ENCODE assay signal across 15 cellular contexts in the genomic region with DNA sequence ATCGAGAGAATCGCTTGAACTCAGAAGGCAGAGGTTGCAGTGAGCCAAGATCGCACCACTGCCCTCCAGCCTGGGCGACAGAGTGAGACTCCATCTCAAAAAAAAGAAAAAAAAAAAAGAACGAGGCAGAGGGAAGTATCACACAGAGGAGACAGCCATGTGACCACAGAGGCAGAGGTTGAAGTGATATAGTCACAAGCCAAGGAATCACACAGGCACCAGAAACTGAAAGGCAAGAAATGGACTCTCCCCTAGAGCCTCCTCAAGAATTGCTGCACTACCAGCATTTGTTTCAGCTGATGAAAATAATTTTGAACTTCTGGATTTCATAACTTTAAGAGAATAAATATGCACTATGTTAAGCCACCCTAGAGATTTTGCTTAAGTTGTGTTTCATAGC.
"Had no signal": no experiment of that assay in that cellular context is flagged by ENCODE, and none has a peak within 500 bp of the region (broad histone marks: within the 10 kb centered on the region; RNA-seq: fewer than 3 reads in every experiment).

No MANE protein-coding gene starts in this region.

- H3K4me1 Mint-ChIP-seq: central memory CD8-positive, alpha-beta T cell had no signal

- DNase-seq: activated CD4-positive, alpha-beta T cell treated with anti-CD3 and anti-CD28 coated beads, Interleukin-2, amount 50 U/mL, for 4 hours; activated naive CD4-positive, alpha-beta T cell treated with Interleukin-2 at 50 U/mL for 16 hours; activated T-cell treated with anti-CD3 and anti-CD28 coated beads for 4 hours; anterior cingulate cortex; brain microvascular endothelial cell; mammary epithelial cell; naive thymus-derived CD4-positive, alpha-beta T cell; stimulated activated CD4-positive, alpha-beta T cell treated with anti-CD3 and anti-CD28 coated beads, Interleukin-2, amount 100 ng/mL, for 48 hours; stimulated activated naive CD4-positive, alpha-beta T cell; substantia nigra had no signal

- ATAC-seq: activated CD4-positive, CD25-positive, alpha-beta regulatory T cell treated with anti-CD3 and anti-CD28 coated beads, Interleukin-2, amount 50 U/mL, for 24 hours; activated T-helper 17 cell treated with anti-CD3 and anti-CD28 coated beads, Interleukin-2, amount 50 U/mL, for 72 hours; esophagus mucosa; left lobe of liver; naive thymus-derived CD4-positive, alpha-beta T cell had no signal

- H3K27ac Mint-ChIP-seq: activated T-helper 17 cell treated with anti-CD3 and anti-CD28 coated beads, Interleukin-2, amount 50 U/mL, for 72 hours; naive thymus-derived CD4-positive, alpha-beta T cell had no signal

- H3K9me3 Mint-ChIP-seq: central memory CD8-positive, alpha-beta T cell had no signal

- H3K4me3 Mint-ChIP-seq: activated T-helper 17 cell treated with anti-CD3 and anti-CD28 coated beads, Interleukin-2, amount 50 U/mL, for 72 hours; central memory CD8-positive, alpha-beta T cell; naive thymus-derived CD4-positive, alpha-beta T cell had no signal

- H3K27me3 Mint-ChIP-seq: activated T-helper 17 cell treated with anti-CD3 and anti-CD28 coated beads, Interleukin-2, amount 50 U/mL, for 72 hours; central memory CD8-positive, alpha-beta T cell; naive thymus-derived CD4-positive, alpha-beta T cell had no signal
